ENCODE assay signal across 19 cellular contexts in genomic region chr2:201413143-201413542, GRCh38. TPM values are rescaled to one million over a fixed set of nuclear protein-coding genes. Genes with fewer than 3 reads are reported as not detected.
A peak's percentile ranks its signal among the peaks of the same experiment; 100 is the strongest.
DNase-seq lines count a peak whose midpoint lies in the region; ATAC-seq and TF ChIP-seq lines count a peak whose summit lies in the region.
"Had no signal": no experiment of that assay in that cellular context is flagged by ENCODE, and none has a peak within 500 bp of the region (broad histone marks: within the 10 kb centered on the region; RNA-seq: fewer than 3 reads in every experiment).

No MANE protein-coding gene starts in this region.

- RAD21 ChIA-PET in HCT116 (lab: Charles Lee; ENCODE audit: low non-redundant PET in 1 of 2, low total read pairs in 2 of 2, uncharacterized antibody in 2 of 2, unreplicated experiment in 2 of 2): no interaction called here

- no peaks in the 10 kb centered on the region for H3K27me3 ChIP-seq in BLaER1
- H3K27me3 ChIP-seq in HCT116 (ENCODE audit: insufficient read depth, low read length): no peaks in the 10 kb centered on the region
- H3K27me3 ChIP-seq in gastroesophageal sphincter: no peaks in the 10 kb centered on the region
- no peaks in the 10 kb centered on the region for H3K27me3 ChIP-seq in testis

- H4K20me1 ChIP-seq in BLaER1 (no peaks in the 10 kb centered on the region), HCT116 (ENCODE audit: insufficient read depth) (no peaks in the 10 kb centered on the region)

- H3K9me3 Mint-ChIP-seq in activated T-helper 1 cell treated with anti-CD3 and anti-CD28 coated beads, Interleukin-12 subunit alpha, Interleukin-12 subunit beta, Interleukin-2, Interleukin-4 antibody, amounts not matched to agents 30 ng/mL and 10 ng/mL and 1 ng/mL, durations not matched to agents 14 hours and 24 hours and 36 hours: no peaks in the 10 kb centered on the region
- H3K9me3 Mint-ChIP-seq: CD4-positive, alpha-beta T cell had no signal

- ATAC-seq in HCT116 (peak; percentile 73), gastroesophageal sphincter (no peak), GM21447 (IDR thresholded peaks at IDR 0.05; ENCODE audit: unreplicated experiment) (no peak), GM18909 (IDR thresholded peaks at IDR 0.05; ENCODE audit: poor library complexity, unreplicated experiment) (no peak)

- WGBS in gastroesophageal sphincter (ENCODE audit: low coverage in 1 of 2), 2 donors: 33 to 42% methylated on average over 1 to 2 of the region's 2 CpGs
- 49 to 83% methylated on average over 2 of the region's 2 CpGs for WGBS in testis, 2 donors

- peaks cover 17% of the 10 kb centered on the region; the same call in 1 of the 2 replicates for H3K9me3 ChIP-seq in BLaER1
- no peaks in the 10 kb centered on the region for H3K9me3 ChIP-seq in HCT116 (ENCODE audit: control insufficient read depth in 1 of 2, insufficient read depth in 1 of 2, low read depth in 1 of 2, low read length in 2 of 2)
- no peaks in the 10 kb centered on the region for H3K9me3 ChIP-seq in gastroesophageal sphincter
- no peaks in the 10 kb centered on the region for H3K9me3 ChIP-seq in testis

- H3K36me3 Mint-ChIP-seq in activated T-helper 1 cell treated with anti-CD3 and anti-CD28 coated beads, Interleukin-12 subunit alpha, Interleukin-12 subunit beta, Interleukin-2, Interleukin-4 antibody, amounts not matched to agents 30 ng/mL and 10 ng/mL and 1 ng/mL, durations not matched to agents 14 hours and 24 hours and 36 hours (ENCODE audit: low read depth): peaks cover 10% of the 10 kb centered on the region

- no peaks in the 10 kb centered on the region for H3K27me3 Mint-ChIP-seq in activated T-helper 1 cell treated with anti-CD3 and anti-CD28 coated beads, Interleukin-12 subunit alpha, Interleukin-12 subunit beta, Interleukin-2, Interleukin-4 antibody, amounts not matched to agents 30 ng/mL and 10 ng/mL and 1 ng/mL, durations not matched to agents 14 hours and 24 hours and 36 hours (ENCODE audit: insufficient read depth)
- H3K27me3 Mint-ChIP-seq: CD4-positive, alpha-beta T cell; naive thymus-derived CD8-positive, alpha-beta T cell; stimulated activated naive CD8-positive, alpha-beta T cell treated with anti-CD3 and anti-CD28 coated beads, Interleukin-15, amount 100 ng/mL, for 72 hours had no signal

- H3K36me3 ChIP-seq in BLaER1 (peaks cover 18% of the 10 kb centered on the region), HCT116 (ENCODE audit: control insufficient read depth in 1 of 2, insufficient read depth in 2 of 2, low read length in 2 of 2) (no peaks in the 10 kb centered on the region), gastroesophageal sphincter (no peaks in the 10 kb centered on the region), testis (ENCODE audit: low read depth, missing control alignments) (no peaks in the 10 kb centered on the region)

- 0 out of 2 replicates have a peak, but pooled peaks cover 3% of the 10 kb centered on the region for H3K9me2 ChIP-seq in HCT116 (ENCODE audit: insufficient read depth)

- TF ChIP-seq RAD21 in HCT116 (IDR thresholded peaks at IDR 0.05; ENCODE audit: low read depth): no peak

- CTCF ChIA-PET in HCT116 (lab: Charles Lee): interaction anchor here (1.3 kb wide), 1 partner anchor 27 kb away, joined by 3 read pairs; no protein-coding TSS in a partner anchor

- H3K27ac ChIP-seq in BLaER1 (peak overlapping the region; percentile 72), HCT116 (ENCODE audit: low read depth, low read length) (no peak overlapping the region), gastroesophageal sphincter (peak overlapping the region; percentile 32 to 70 (median 52)), testis (no peak overlapping the region)

- H3K9ac ChIP-seq in BLaER1 (peak overlapping the region; percentile 70; the same call in 1 of the 2 replicates), HCT116 (ENCODE audit: low read length) (no peak overlapping the region)

- BruUV-seq in HCT116 (replicated peaks; lab: Mats Ljungman, UMichigan): no TSS peak

- no peak for TF ChIP-seq EP300 in gastroesophageal sphincter (IDR thresholded peaks at IDR 0.05)

- H2AFZ ChIP-seq in HCT116 (ENCODE audit: low read depth, low read length, poor library complexity, severe bottlenecking): no peak overlapping the region

- H3K4me1 Mint-ChIP-seq in activated T-helper 1 cell treated with anti-CD3 and anti-CD28 coated beads, Interleukin-12 subunit alpha, Interleukin-12 subunit beta, Interleukin-2, Interleukin-4 antibody, amounts not matched to agents 30 ng/mL and 10 ng/mL and 1 ng/mL, durations not matched to agents 14 hours and 24 hours and 36 hours (ENCODE audit: low read depth): no peaks in the 10 kb centered on the region
- H3K4me1 Mint-ChIP-seq: stimulated activated naive CD8-positive, alpha-beta T cell treated with anti-CD3 and anti-CD28 coated beads, Interleukin-15, amount 100 ng/mL, for 72 hours had no signal

- H3K27ac Mint-ChIP-seq in activated T-helper 1 cell treated with anti-CD3 and anti-CD28 coated beads, Interleukin-12 subunit alpha, Interleukin-12 subunit beta, Interleukin-2, Interleukin-4 antibody, amounts not matched to agents 30 ng/mL and 10 ng/mL and 1 ng/mL, durations not matched to agents 14 hours and 24 hours and 36 hours: no peak overlapping the region
- H3K27ac Mint-ChIP-seq: CD4-positive, alpha-beta T cell; stimulated activated naive CD8-positive, alpha-beta T cell treated with anti-CD3 and anti-CD28 coated beads, Interleukin-15, amount 100 ng/mL, for 72 hours had no signal

- TF ChIP-seq CTCF in HCT116 (IDR thresholded peaks at IDR 0.05 in 2 of 3, conservative IDR thresholded peaks at IDR 0.05 in 1 of 3; ENCODE audit: borderline replicate concordance in 1 of 3, insufficient read depth in 1 of 3, low read depth in 2 of 3, low read length in 2 of 3): no peak
- no peak for TF ChIP-seq CTCF in gastroesophageal sphincter (IDR thresholded peaks at IDR 0.05)
- no peak for TF ChIP-seq CTCF in testis (IDR thresholded peaks at IDR 0.05)

- no peak overlapping the region for H3K4me3 Mint-ChIP-seq in activated T-helper 1 cell treated with anti-CD3 and anti-CD28 coated beads, Interleukin-12 subunit alpha, Interleukin-12 subunit beta, Interleukin-2, Interleukin-4 antibody, amounts not matched to agents 30 ng/mL and 10 ng/mL and 1 ng/mL, durations not matched to agents 14 hours and 24 hours and 36 hours
- H3K4me3 Mint-ChIP-seq: CD4-positive, alpha-beta T cell; stimulated activated naive CD8-positive, alpha-beta T cell treated with anti-CD3 and anti-CD28 coated beads, Interleukin-15, amount 100 ng/mL, for 72 hours had no signal

- intact Hi-C loops in HCT116 (cut with micrococcal nuclease) (no loop called here), testis (cut with DNase I; ENCODE audit: low total_unique reads) (no loop called here)
- intact Hi-C loops in activated T-helper 1 cell treated with anti-CD3 and anti-CD28 coated beads, Interleukin-12 subunit alpha, Interleukin-12 subunit beta, Interleukin-2, Interleukin-4 antibody, amounts not matched to agents 30 ng/mL and 10 ng/mL and 1 ng/mL, durations not matched to agents 14 hours and 24 hours and 36 hours (cut with micrococcal nuclease): no loop called here

- POLR2A ChIA-PET in HCT116 (lab: Charles Lee): no interaction called here

- DNase-seq in HCT116 (ENCODE audit: low read depth, low spot score) (no peak), myocyte (ENCODE audit: low read depth) (peak; percentile 52), testis (no peak)
- DNase-seq in activated T-helper 1 cell treated with anti-CD3 and anti-CD28 coated beads, Interleukin-12 subunit alpha, Interleukin-12 subunit beta, Interleukin-2, Interleukin-4 antibody, amounts not matched to agents 30 ng/mL and 10 ng/mL and 1 ng/mL, durations not matched to agents 14 hours and 24 hours and 36 hours (ENCODE audit: low spot score): no peak
- DNase-seq: activated CD4-positive, alpha-beta T cell treated with anti-CD3 and anti-CD28 coated beads, Interleukin-2, amount 50 U/mL, for 1 hour; activated gamma-delta T cell treated with Interleukin-2 at 50 U/mL for 16 hours; CD4-positive, alpha-beta T cell; DMS53; Karpas-422; mammary epithelial cell; naive thymus-derived CD8-positive, alpha-beta T cell; NCI-H1105; NCI-H510A treated with DMSO at 0.1 percent for 48 hours; stimulated activated CD4-positive, alpha-beta T cell treated with anti-CD3 and anti-CD28 coated beads, Interleukin-2, amount 100 ng/mL, for 24 hours; stimulated activated naive CD8-positive, alpha-beta T cell treated with anti-CD3 and anti-CD28 coated beads, Interleukin-15, amount 100 ng/mL, for 72 hours had no signal

- no peaks in the 10 kb centered on the region for H3K79me2 ChIP-seq in HCT116 (ENCODE audit: insufficient read depth, low read length)

- H3K4me2 ChIP-seq in BLaER1: peak overlapping the region; percentile 78
- H3K4me2 ChIP-seq in HCT116 (ENCODE audit: low read length): no peak overlapping the region

- TF ChIP-seq POLR2A in HCT116 (IDR thresholded peaks at IDR 0.05; ENCODE audit: borderline replicate concordance, extremely low read depth, insufficient read depth, insufficient read length): no peak
- no peak for TF ChIP-seq POLR2A in gastroesophageal sphincter (IDR thresholded peaks at IDR 0.05)
- TF ChIP-seq POLR2A in testis (IDR thresholded peaks at IDR 0.05): no peak

- peak overlapping the region; percentile 50; the same call in 1 of the 2 replicates for H3K4me3 ChIP-seq in BLaER1
- H3K4me3 ChIP-seq in HCT116 (replicated peaks in 1 of 2; ENCODE audit: low read depth in 1 of 2, low read length in 2 of 2): no peak overlapping the region
- no peak overlapping the region for H3K4me3 ChIP-seq in gastroesophageal sphincter
- H3K4me3 ChIP-seq in testis: no peak overlapping the region

- H3K4me1 ChIP-seq in BLaER1 (peaks cover 53% of the 10 kb centered on the region), HCT116 (ENCODE audit: control insufficient read depth in 1 of 2, insufficient read depth in 2 of 2, low read length in 2 of 2) (peaks cover 0 to 12% of the 10 kb centered on the region in 2 experiments; a peak in 1 of 4 replicates), gastroesophageal sphincter (peaks cover 11 to 79% (median 24%) of the 10 kb centered on the region in 3 donors), testis (peaks cover 10% of the 10 kb centered on the region)

RNA-seq across cellular contexts. Expression of gene TRAK2, which starts 38.1 kb away (rescaled TPM):
- total RNA-seq in HCT116 (2021; ENCODE audit: unreplicated experiment) (15.2 TPM), gastroesophageal sphincter (100 to 1,000 TPM in 2 of 4 donors, 10 to 100 TPM in 2; 64.8 to 129 (median 105) TPM), myocyte (34.3 and 47.9 TPM in 2 replicates), testis (10 to 100 TPM; 15.7 to 16.7 TPM)
- polyA plus RNA-seq in HCT116 (2012): 5.5 and 7.8 TPM in 2 replicates
- 23.8 TPM for polyA plus RNA-seq in myocyte (2012)
- 24.7 and 28.9 TPM in 2 replicates for total RNA-seq in activated T-helper 1 cell treated with anti-CD3 and anti-CD28 coated beads, Interleukin-12 subunit alpha, Interleukin-12 subunit beta, Interleukin-2, Interleukin-4 antibody, amounts not matched to agents 30 ng/mL and 10 ng/mL and 1 ng/mL, durations not matched to agents 14 hours and 24 hours and 36 hours
- 13.7 TPM for polyA plus RNA-seq in testis (ENCODE audit: insufficient read depth, low read depth, low replicate concordance)

RNA-seq across cellular contexts. Expression of gene STRADB, which starts 38.4 kb away (rescaled TPM):
- total RNA-seq in HCT116 (2021; ENCODE audit: unreplicated experiment) (17.4 TPM), gastroesophageal sphincter (10 to 100 TPM in 3 of 4 donors, 1 to 10 TPM in 1; 9.3 to 34.9 (median 13.0) TPM), myocyte (219 and 254 TPM in 2 replicates), testis (10 to 100 TPM; 30.5 to 33.2 TPM)
- 11.5 TPM in 2 replicates for polyA plus RNA-seq in HCT116 (2012)
- 40.8 TPM for polyA plus RNA-seq in myocyte (2012)
- total RNA-seq in activated T-helper 1 cell treated with anti-CD3 and anti-CD28 coated beads, Interleukin-12 subunit alpha, Interleukin-12 subunit beta, Interleukin-2, Interleukin-4 antibody, amounts not matched to agents 30 ng/mL and 10 ng/mL and 1 ng/mL, durations not matched to agents 14 hours and 24 hours and 36 hours: 14.6 and 18.1 TPM in 2 replicates
- polyA plus RNA-seq in testis (ENCODE audit: insufficient read depth, low read depth, low replicate concordance): 29.9 TPM

RNA-seq across cellular contexts. Expression of gene FLACC1, which starts 56.0 kb away (rescaled TPM):
- total RNA-seq in HCT116 (2021; ENCODE audit: unreplicated experiment) (0.74 TPM), gastroesophageal sphincter (1 to 10 TPM; 1.1 to 3.8 (median 3.2) TPM), myocyte (1.8 and 2.4 TPM in 2 replicates), testis (10 to 100 TPM; 10.5 to 21.5 TPM)
- polyA plus RNA-seq in HCT116 (2012): 0.14 TPM in 1 of 2 replicates, not detected in the other
- 1.1 TPM for polyA plus RNA-seq in myocyte (2012)
- total RNA-seq in activated T-helper 1 cell treated with anti-CD3 and anti-CD28 coated beads, Interleukin-12 subunit alpha, Interleukin-12 subunit beta, Interleukin-2, Interleukin-4 antibody, amounts not matched to agents 30 ng/mL and 10 ng/mL and 1 ng/mL, durations not matched to agents 14 hours and 24 hours and 36 hours: 0.23 and 1.1 TPM in 2 replicates
- polyA plus RNA-seq in testis (ENCODE audit: insufficient read depth, low read depth, low replicate concordance): 20.4 TPM

Comparison
In these comparisons a context has a peak if more than half of its experiments do, and no peak if none do; other contexts are left out.
1. H3K27ac ChIP-seq: peak in BLaER1 (single experiment) and gastroesophageal sphincter (4 of 4); none in HCT116 (single experiment) and testis (0 of 2).